Comparison of ENCODE assay signal across 1 cellular context in the genomic region with DNA sequence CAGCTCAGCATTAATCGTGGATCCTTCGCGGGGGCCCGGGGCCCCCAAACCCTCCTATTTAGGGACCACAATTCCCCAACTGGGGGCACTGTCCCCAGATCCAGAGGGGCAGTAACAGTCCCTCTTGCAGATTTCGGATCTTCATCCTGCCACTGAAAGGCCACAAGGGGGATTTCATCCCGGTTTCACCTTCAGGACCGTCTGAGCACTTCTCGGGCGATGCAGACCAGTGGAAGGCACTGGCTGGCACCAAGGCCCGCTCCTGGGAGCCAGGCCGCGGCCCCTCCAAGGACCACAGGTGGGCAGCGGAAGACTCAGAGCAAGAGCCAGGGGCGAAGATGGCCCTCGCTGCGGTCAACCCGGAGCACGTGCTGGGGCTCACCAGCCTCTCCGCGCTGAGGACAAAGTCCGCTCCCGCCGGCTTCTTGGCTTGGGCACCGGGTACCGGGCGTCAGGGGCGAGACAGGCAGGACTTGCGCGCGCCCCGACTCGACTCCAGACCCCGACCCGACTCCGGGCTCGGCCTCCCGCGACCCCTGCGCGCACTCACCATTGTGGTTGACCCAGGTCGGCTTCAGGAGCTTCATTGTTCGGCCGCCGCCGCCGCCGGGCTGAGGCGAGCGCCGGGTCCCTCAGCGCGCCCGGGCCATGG.
TF ChIP-seq lines count a peak whose summit lies in the region.

No MANE protein-coding gene starts in this region.

TF ChIP-seq in K562, 482 proteins besides CTCF, POLR2A, EP300 and RAD21 (continued from another document and continues in another):
- TF ChIP-seq NBN (IDR thresholded peaks at IDR 0.05; ENCODE audit: low read depth) (no peak), GTF2E2 (tag; IDR thresholded peaks at IDR 0.05) (no peak), FOXK1 (CRISPR knock-in tag; IDR thresholded peaks at IDR 0.05; ENCODE audit: borderline replicate concordance) (no peak), ZBTB33 (CRISPR knock-in tag; IDR thresholded peaks at IDR 0.05) (no peak), E4F1 (CRISPR knock-in tag; IDR thresholded peaks at IDR 0.05; ENCODE audit: borderline replicate concordance) (no peak), THRB (CRISPR knock-in tag; conservative IDR thresholded peaks at IDR 0.05) (no peak), GATAD2B (IDR thresholded peaks at IDR 0.05; ENCODE audit: borderline replicate concordance) (no peak), MED1 (CRISPR knock-in tag; IDR thresholded peaks at IDR 0.05; ENCODE audit: borderline replicate concordance) (no peak), E2F6 (IDR thresholded peaks at IDR 0.05; ENCODE audit: borderline replicate concordance in 1 of 2, extremely low read depth in 1 of 2, insufficient read depth in 1 of 2, insufficient read length in 1 of 2, low read depth in 1 of 2, low read length in 1 of 2, poor library complexity in 1 of 2, severe bottlenecking in 1 of 2) (peak in 1 of 2 experiments; percentile 80), ZNF79 (CRISPR knock-in tag; IDR thresholded peaks at IDR 0.05; ENCODE audit: low read depth) (no peak), CHD2 (IDR thresholded peaks at IDR 0.05; ENCODE audit: low read depth, low read length) (no peak), CBFB (CRISPR knock-in tag; IDR thresholded peaks at IDR 0.05) (no peak), TEAD1 (CRISPR knock-in tag; IDR thresholded peaks at IDR 0.05) (0 out of 4 replicates have a peak, but pooled peaks of 1 of the 2 experiments have one; percentile 14), BACH1 (tag; IDR thresholded peaks at IDR 0.05) (no peak), SMARCC2 (IDR thresholded peaks at IDR 0.05; ENCODE audit: low read depth) (no peak), HDAC2 (IDR thresholded peaks at IDR 0.05) (no peak), OTX1 (CRISPR knock-in tag; IDR thresholded peaks at IDR 0.05) (no peak), ZNF830 (CRISPR knock-in tag; IDR thresholded peaks at IDR 0.05) (no peak), REST (CRISPR knock-in tag; IDR thresholded peaks at IDR 0.05; ENCODE audit: low read depth) (peak; percentile 86), L3MBTL2 (IDR thresholded peaks at IDR 0.05) (no peak), NFE2L1 (tag; IDR thresholded peaks at IDR 0.05; ENCODE audit: borderline replicate concordance, low read depth) (no peak), BRD9 (IDR thresholded peaks at IDR 0.05; ENCODE audit: low read depth, partially characterized antibody) (no peak), TFAP4 (CRISPR knock-in tag; IDR thresholded peaks at IDR 0.05; ENCODE audit: borderline replicate concordance) (no peak), ZNF512 (tag; IDR thresholded peaks at IDR 0.05) (no peak), HDAC6 (IDR thresholded peaks at IDR 0.05; ENCODE audit: low read depth, low read length) (peak; percentile 74; the same call in 1 of the 2 replicates), KDM5B (IDR thresholded peaks at IDR 0.05; ENCODE audit: insufficient replicate concordance, low read depth, low read length) (no peak)
- TF ChIP-seq, protein P1, sequence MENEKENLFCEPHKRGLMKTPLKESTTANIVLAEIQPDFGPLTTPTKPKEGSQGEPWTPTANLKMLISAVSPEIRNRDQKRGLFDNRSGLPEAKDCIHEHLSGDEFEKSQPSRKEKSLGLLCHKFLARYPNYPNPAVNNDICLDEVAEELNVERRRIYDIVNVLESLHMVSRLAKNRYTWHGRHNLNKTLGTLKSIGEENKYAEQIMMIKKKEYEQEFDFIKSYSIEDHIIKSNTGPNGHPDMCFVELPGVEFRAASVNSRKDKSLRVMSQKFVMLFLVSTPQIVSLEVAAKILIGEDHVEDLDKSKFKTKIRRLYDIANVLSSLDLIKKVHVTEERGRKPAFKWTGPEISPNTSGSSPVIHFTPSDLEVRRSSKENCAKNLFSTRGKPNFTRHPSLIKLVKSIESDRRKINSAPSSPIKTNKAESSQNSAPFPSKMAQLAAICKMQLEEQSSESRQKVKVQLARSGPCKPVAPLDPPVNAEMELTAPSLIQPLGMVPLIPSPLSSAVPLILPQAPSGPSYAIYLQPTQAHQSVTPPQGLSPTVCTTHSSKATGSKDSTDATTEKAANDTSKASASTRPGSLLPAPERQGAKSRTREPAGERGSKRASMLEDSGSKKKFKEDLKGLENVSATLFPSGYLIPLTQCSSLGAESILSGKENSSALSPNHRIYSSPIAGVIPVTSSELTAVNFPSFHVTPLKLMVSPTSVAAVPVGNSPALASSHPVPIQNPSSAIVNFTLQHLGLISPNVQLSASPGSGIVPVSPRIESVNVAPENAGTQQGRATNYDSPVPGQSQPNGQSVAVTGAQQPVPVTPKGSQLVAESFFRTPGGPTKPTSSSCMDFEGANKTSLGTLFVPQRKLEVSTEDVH (IDR thresholded peaks at IDR 0.05; ENCODE audit: low read depth, partially characterized antibody) = no peak
- TF ChIP-seq, protein P2, sequence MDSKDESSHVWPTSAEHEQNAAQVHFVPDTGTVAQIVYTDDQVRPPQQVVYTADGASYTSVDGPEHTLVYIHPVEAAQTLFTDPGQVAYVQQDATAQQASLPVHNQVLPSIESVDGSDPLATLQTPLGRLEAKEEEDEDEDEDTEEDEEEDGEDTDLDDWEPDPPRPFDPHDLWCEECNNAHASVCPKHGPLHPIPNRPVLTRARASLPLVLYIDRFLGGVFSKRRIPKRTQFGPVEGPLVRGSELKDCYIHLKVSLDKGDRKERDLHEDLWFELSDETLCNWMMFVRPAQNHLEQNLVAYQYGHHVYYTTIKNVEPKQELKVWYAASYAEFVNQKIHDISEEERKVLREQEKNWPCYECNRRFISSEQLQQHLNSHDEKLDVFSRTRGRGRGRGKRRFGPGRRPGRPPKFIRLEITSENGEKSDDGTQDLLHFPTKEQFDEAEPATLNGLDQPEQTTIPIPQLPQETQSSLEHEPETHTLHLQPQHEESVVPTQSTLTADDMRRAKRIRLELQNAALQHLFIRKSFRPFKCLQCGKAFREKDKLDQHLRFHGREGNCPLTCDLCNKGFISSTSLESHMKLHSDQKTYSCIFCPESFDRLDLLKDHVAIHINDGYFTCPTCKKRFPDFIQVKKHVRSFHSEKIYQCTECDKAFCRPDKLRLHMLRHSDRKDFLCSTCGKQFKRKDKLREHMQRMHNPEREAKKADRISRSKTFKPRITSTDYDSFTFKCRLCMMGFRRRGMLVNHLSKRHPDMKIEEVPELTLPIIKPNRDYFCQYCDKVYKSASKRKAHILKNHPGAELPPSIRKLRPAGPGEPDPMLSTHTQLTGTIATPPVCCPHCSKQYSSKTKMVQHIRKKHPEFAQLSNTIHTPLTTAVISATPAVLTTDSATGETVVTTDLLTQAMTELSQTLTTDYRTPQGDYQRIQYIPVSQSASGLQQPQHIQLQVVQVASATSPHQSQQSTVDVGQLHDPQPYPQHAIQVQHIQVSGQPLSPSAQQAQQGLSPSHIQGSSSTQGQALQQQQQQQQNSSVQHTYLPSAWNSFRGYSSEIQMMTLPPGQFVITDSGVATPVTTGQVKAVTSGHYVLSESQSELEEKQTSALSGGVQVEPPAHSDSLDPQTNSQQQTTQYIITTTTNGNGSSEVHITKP (IDR thresholded peaks at IDR 0.05; ENCODE audit: partially characterized antibody) = no peak
